10 cellular contexts compared by ENCODE assay signal in genomic region chr12:96402061-96402460, GRCh38. TPM values are rescaled to one million over a fixed set of nuclear protein-coding genes. Genes with fewer than 3 reads are reported as not detected.
A peak's percentile ranks its signal among the peaks of the same experiment; 100 is the strongest.
DNase-seq lines count a peak whose midpoint lies in the region; ATAC-seq, FAIRE-seq and TF ChIP-seq lines count a peak whose summit lies in the region.
"Had no signal": no experiment of that assay in that cellular context is flagged by ENCODE, and none has a peak within 500 bp of the region (broad histone marks: within the 10 kb centered on the region; RNA-seq: fewer than 3 reads in every experiment).

No MANE protein-coding gene starts in this region.

- no peaks in the 10 kb centered on the region for H3K9me3 ChIP-seq in DOHH2 (ENCODE audit: control insufficient read depth, insufficient read depth, low read length)
- no peaks in the 10 kb centered on the region for H3K9me3 ChIP-seq in keratinocyte (ENCODE audit: control insufficient read depth, low read depth, low read length)

- peaks cover 13 to 22% of the 10 kb centered on the region in 2 donors for H3K4me1 Mint-ChIP-seq in stimulated activated naive B cell treated with anti-CD40 and anti-IgM and Interleukin-4, amounts not matched to agents 10 μg/mL and 1 μg/mL and 100 μg/mL, for 72 hours

- H3K4me3 ChIP-seq in DOHH2 (ENCODE audit: low read length): peak overlapping the region; percentile 81
- H3K4me3 ChIP-seq in keratinocyte (ENCODE audit: control insufficient read depth in 2 of 3, extremely low read depth in 1 of 3, insufficient read depth in 2 of 3, low read depth in 1 of 3, low read length in 3 of 3): peak overlapping the region in 1 of 3 experiments; percentile 63
- no peak overlapping the region for H3K4me3 ChIP-seq in lower leg skin (ENCODE audit: low read depth, poor library complexity, severe bottlenecking)

- no peaks in the 10 kb centered on the region for H3K9me2 ChIP-seq in DOHH2 (replicated peaks; ENCODE audit: control insufficient read depth, low read length)

- H3K27ac Mint-ChIP-seq in stimulated activated naive B cell treated with anti-CD40 and anti-IgM and Interleukin-4, amounts not matched to agents 10 μg/mL and 1 μg/mL and 100 μg/mL, for 72 hours: no peak overlapping the region

- no peak for FAIRE-seq in keratinocyte (lab: Jason Lieb, UNC)

- TF ChIP-seq CTCF in 22Rv1 (IDR thresholded peaks at IDR 0.05) (no peak), DOHH2 (IDR thresholded peaks at IDR 0.05; ENCODE audit: low read depth, low read length, poor library complexity, severe bottlenecking) (no peak), keratinocyte (optimal IDR thresholded peaks at IDR 0.05 in 1 of 3, IDR thresholded peaks at IDR 0.05 in 1 of 3, conservative IDR thresholded peaks at IDR 0.05 in 1 of 3; ENCODE audit: extremely low read depth in 1 of 3, insufficient read depth in 2 of 3, low read length in 3 of 3) (no peak), lower leg skin (IDR thresholded peaks at IDR 0.05) (no peak)

- peaks cover 48% of the 10 kb centered on the region for H3K4me1 ChIP-seq in DOHH2 (ENCODE audit: control insufficient read depth, low read length)
- H3K4me1 ChIP-seq in keratinocyte (ENCODE audit: control insufficient read depth, extremely low read depth, insufficient read depth, low read length): peaks cover 15% of the 10 kb centered on the region

- H3K36me3 Mint-ChIP-seq in stimulated activated naive B cell treated with anti-CD40 and anti-IgM and Interleukin-4, amounts not matched to agents 10 μg/mL and 1 μg/mL and 100 μg/mL, for 72 hours: no peaks in the 10 kb centered on the region

- H3K9me3 Mint-ChIP-seq in stimulated activated naive B cell treated with anti-CD40 and anti-IgM and Interleukin-4, amounts not matched to agents 10 μg/mL and 1 μg/mL and 100 μg/mL, for 72 hours: no peaks in the 10 kb centered on the region
- H3K9me3 Mint-ChIP-seq: dendritic cell treated with granulocyte-macrophage colony-stimulating factor and Interleukin-4, amounts not matched to agents 40 ng/mL and 50 ng/mL, for 4 days had no signal

- no peak overlapping the region for H2AFZ ChIP-seq in keratinocyte (ENCODE audit: control insufficient read depth, low read length)

- no peak for ATAC-seq in HG02884 (IDR thresholded peaks at IDR 0.05; ENCODE audit: unreplicated experiment)
- no peak for ATAC-seq in stimulated activated naive B cell treated with anti-CD40 and anti-IgM and Interleukin-4, amounts not matched to agents 10 μg/mL and 1 μg/mL and 100 μg/mL, for 72 hours (replicated peaks)

- H3K27me3 Mint-ChIP-seq in stimulated activated naive B cell treated with anti-CD40 and anti-IgM and Interleukin-4, amounts not matched to agents 10 μg/mL and 1 μg/mL and 100 μg/mL, for 72 hours: no peaks in the 10 kb centered on the region
- H3K27me3 Mint-ChIP-seq: dendritic cell treated with granulocyte-macrophage colony-stimulating factor and Interleukin-4, amounts not matched to agents 40 ng/mL and 50 ng/mL, for 4 days had no signal

- 87 to 88% methylated on average over 6 of the region's 6 CpGs for WGBS in lower leg skin, 2 donors

- H3K9me1 ChIP-seq in keratinocyte (ENCODE audit: control insufficient read depth, extremely low read depth, insufficient read depth, low read length): no peaks in the 10 kb centered on the region

- H3K27me3 ChIP-seq in DOHH2 (ENCODE audit: control insufficient read depth, low read length) (no peaks in the 10 kb centered on the region), keratinocyte (ENCODE audit: control insufficient read depth, extremely low read depth, insufficient read depth, low read length) (no peaks in the 10 kb centered on the region)

- TF ChIP-seq POLR2A in lower leg skin (IDR thresholded peaks at IDR 0.05): no peak

- peak; percentile 20 for DNase-seq in T-helper 22 cell (ENCODE audit: low read depth)
- no peak for DNase-seq in keratinocyte (ENCODE audit: low read depth, low spot score)
- DNase-seq in lower leg skin (ENCODE audit: low spot score in 2 of 2): no peak
- DNase-seq in islet precursor cell: no peak
- DNase-seq in stimulated activated naive B cell treated with anti-CD40 and anti-IgM and Interleukin-4, amounts not matched to agents 10 μg/mL and 1 μg/mL and 100 μg/mL, for 72 hours: no peak
- DNase-seq: DMS79 had no signal

- dilution Hi-C loops in keratinocyte (cut with MboI; ENCODE audit: extremely low pct_ligation_motif_present, low sequenced_read_pairs): no loop called here

- peaks cover 28% of the 10 kb centered on the region for H3K79me2 ChIP-seq in DOHH2 (ENCODE audit: control insufficient read depth, low read length)
- peaks cover 29% of the 10 kb centered on the region for H3K79me2 ChIP-seq in keratinocyte (ENCODE audit: control insufficient read depth, insufficient read depth, low read length)

- H3K36me3 ChIP-seq in DOHH2 (ENCODE audit: control insufficient read depth, low read length) (peaks cover 11% of the 10 kb centered on the region; the same call in 1 of the 2 replicates), keratinocyte (ENCODE audit: control insufficient read depth in 2 of 2, extremely low read depth in 1 of 2, insufficient read depth in 2 of 2, low read length in 2 of 2) (no peaks in the 10 kb centered on the region)

- H3K4me2 ChIP-seq in DOHH2 (ENCODE audit: low read length) (peak overlapping the region; percentile 97), keratinocyte (ENCODE audit: control insufficient read depth, extremely low read depth, insufficient read depth, low read depth, low read length) (peak overlapping the region; percentile 81)

- H3K27ac ChIP-seq in 22Rv1 (peak overlapping the region; percentile 99), DOHH2 (ENCODE audit: low read depth, low read length) (peak overlapping the region; percentile 93), keratinocyte (ENCODE audit: control insufficient read depth, insufficient read depth, low read length) (peak overlapping the region; percentile 79)

- intact Hi-C loops in lower leg skin (cut with DNase I; ENCODE audit: low total_unique reads): loop anchor here (10.0 kb wide), 1 partner anchor 337 kb away; no protein-coding TSS in a partner anchor

- peaks cover 22% of the 10 kb centered on the region for H3F3A ChIP-seq in DOHH2 (ENCODE audit: control insufficient read depth, insufficient read depth)

- H3K4me3 Mint-ChIP-seq in stimulated activated naive B cell treated with anti-CD40 and anti-IgM and Interleukin-4, amounts not matched to agents 10 μg/mL and 1 μg/mL and 100 μg/mL, for 72 hours: no peak overlapping the region

- H3K9ac ChIP-seq in keratinocyte (ENCODE audit: control insufficient read depth, extremely low read depth, insufficient read depth, low read length): no peak overlapping the region

- H4K20me1 ChIP-seq in DOHH2 (ENCODE audit: control insufficient read depth, insufficient read depth, low read depth, low read length): no peaks in the 10 kb centered on the region; the same call in 1 of the 2 replicates
- no peaks in the 10 kb centered on the region for H4K20me1 ChIP-seq in keratinocyte (ENCODE audit: control insufficient read depth, extremely low read depth, insufficient read depth, low read length)

RNA-seq across cellular contexts. Expression of gene CDK17, which starts 1.8 kb away (rescaled TPM):
- polyA plus RNA-seq in keratinocyte: 19.9 to 33.0 TPM (median 30.1 TPM) in 3 replicates
- polyA plus RNA-seq in keratinocyte (2011; ENCODE audit: low read depth): 12.3 TPM
- 11.9 and 32.5 TPM in 2 replicates for polyA plus RNA-seq in keratinocyte (2011; cell fraction: cytosol; rRNA removed)
- polyA plus RNA-seq in keratinocyte (2011; cell fraction: nucleus; rRNA removed): 43.8 and 49.5 TPM in 2 replicates
- polyA plus RNA-seq in keratinocyte (2012; ENCODE audit: low replicate concordance): 12.8 and 22.9 TPM in 2 replicates
- 9.7 to 82.1 TPM (median 49.8 TPM) in 3 replicates for polyA minus RNA-seq in keratinocyte
- polyA minus RNA-seq in keratinocyte (2011; cell fraction: cytosol; rRNA and poly(A)+ RNA removed): 42.0 TPM
- polyA minus RNA-seq in keratinocyte (2011; cell fraction: nucleus; rRNA and poly(A)+ RNA removed): 66.5 and 134 TPM in 2 replicates
- 10 to 100 TPM; 27.3 to 41.9 (median 30.8) TPM for total RNA-seq in lower leg skin
